16 cellular contexts compared by ENCODE assay signal in the genomic region with DNA sequence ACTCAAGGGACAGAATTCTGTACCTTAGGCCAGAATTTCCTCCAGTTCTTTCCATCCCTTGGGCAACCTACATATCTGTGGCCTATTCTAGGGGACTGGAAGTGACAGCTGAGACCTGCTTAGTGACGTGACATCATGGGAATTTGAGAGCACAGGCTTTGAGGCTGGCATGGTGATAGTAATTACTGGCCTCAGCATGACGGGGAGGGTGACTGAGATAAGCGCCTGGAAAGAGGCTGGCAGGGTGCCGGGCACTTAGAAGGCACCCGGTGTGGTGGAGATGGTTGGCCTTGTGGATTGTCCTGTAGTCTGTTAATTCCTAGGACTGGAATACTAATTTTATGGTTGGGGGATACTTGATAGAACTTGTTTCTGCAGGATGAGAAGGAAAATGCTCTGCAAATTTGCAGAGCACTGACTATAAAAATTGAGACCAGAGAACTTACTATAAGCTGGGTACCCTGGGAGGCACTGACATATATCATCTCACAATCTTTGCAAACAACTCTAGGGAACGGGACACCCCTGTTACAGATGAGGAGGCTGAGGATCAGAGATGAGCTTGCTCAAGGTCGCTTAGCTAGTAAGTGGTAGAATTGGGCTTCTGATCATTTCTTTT.
"Had no signal": no experiment of that assay in that cellular context is flagged by ENCODE, and none has a peak within 500 bp of the region (broad histone marks: within the 10 kb centered on the region; RNA-seq: fewer than 3 reads in every experiment).

No MANE protein-coding gene starts in this region.

- H3K9me3 Mint-ChIP-seq: activated naive CD4-positive, alpha-beta T cell treated with anti-CD3 and anti-CD28 coated beads, Interleukin-2, amount 50 U/mL, for 24 hours; brain; endodermal cell; nephron progenitor cell; stimulated activated naive CD8-positive, alpha-beta T cell treated with anti-CD3 and anti-CD28 coated beads, Interleukin-15, Interleukin-2, amounts not matched to agents 100 ng/mL and 50 ng/mL, for 24 hours had no signal

- H3K27me3 Mint-ChIP-seq: stimulated activated naive CD8-positive, alpha-beta T cell treated with anti-CD3 and anti-CD28 coated beads, Interleukin-15, Interleukin-2, amounts not matched to agents 100 ng/mL and 50 ng/mL, for 24 hours had no signal

- H3K4me1 Mint-ChIP-seq: activated naive CD4-positive, alpha-beta T cell treated with anti-CD3 and anti-CD28 coated beads, Interleukin-2, amount 50 U/mL, for 24 hours; brain had no signal

- H3K36me3 Mint-ChIP-seq: activated naive CD4-positive, alpha-beta T cell treated with anti-CD3 and anti-CD28 coated beads, Interleukin-2, amount 50 U/mL, for 24 hours; brain had no signal

- H3K4me3 Mint-ChIP-seq: activated naive CD4-positive, alpha-beta T cell treated with anti-CD3 and anti-CD28 coated beads, Interleukin-2, amount 50 U/mL, for 24 hours; brain; endodermal cell; nephron progenitor cell; stimulated activated naive CD8-positive, alpha-beta T cell treated with anti-CD3 and anti-CD28 coated beads, Interleukin-15, Interleukin-2, amounts not matched to agents 100 ng/mL and 50 ng/mL, for 24 hours had no signal

- ATAC-seq: upper lobe of right lung had no signal

- H3K36me3 ChIP-seq: upper lobe of right lung had no signal

- H3K27ac ChIP-seq: upper lobe of right lung had no signal

- H3K4me3 ChIP-seq: upper lobe of right lung had no signal

- H3K4me1 ChIP-seq: upper lobe of right lung had no signal

- H3K27ac Mint-ChIP-seq: activated naive CD4-positive, alpha-beta T cell treated with anti-CD3 and anti-CD28 coated beads, Interleukin-2, amount 50 U/mL, for 24 hours; brain; endodermal cell; nephron progenitor cell; stimulated activated naive CD8-positive, alpha-beta T cell treated with anti-CD3 and anti-CD28 coated beads, Interleukin-15, Interleukin-2, amounts not matched to agents 100 ng/mL and 50 ng/mL, for 24 hours had no signal

- H3K27me3 ChIP-seq: upper lobe of right lung had no signal

- H3K9me3 ChIP-seq: upper lobe of right lung had no signal

- DNase-seq: activated CD4-positive, alpha-beta T cell treated with anti-CD3 and anti-CD28 coated beads, Interleukin-2, amount 50 U/mL, for 1 hour; activated effector memory CD4-positive, alpha-beta T cell treated with Interleukin-2 at 50 U/mL for 16 hours; activated T-cell treated with anti-CD3 and anti-CD28 coated beads, Interleukin-2, amount 50 U/mL, for 1 hour; amygdala; cerebellar nuclear complex; endodermal cell; erythroblast; mammary epithelial cell; nephron progenitor cell; stimulated activated CD4-positive, alpha-beta T cell treated with anti-CD3 and anti-CD28 coated beads, Interleukin-15, amount 100 ng/mL, for 24 hours; stimulated activated CD4-positive, alpha-beta T cell treated with anti-CD3 and anti-CD28 coated beads, Interleukin-4, amount 100 ng/mL, for 24 hours; T-helper 2 cell; upper lobe of right lung had no signal
